ENCODE assay signal across 21 cellular contexts in genomic region chr10:118741994-118742393, GRCh38. TPM values are rescaled to one million over a fixed set of nuclear protein-coding genes. Genes with fewer than 3 reads are reported as not detected.
A peak's percentile ranks its signal among the peaks of the same experiment; 100 is the strongest.
DNase-seq lines count a peak whose midpoint lies in the region; ATAC-seq and TF ChIP-seq lines count a peak whose summit lies in the region.
"Had no signal": no experiment of that assay in that cellular context is flagged by ENCODE, and none has a peak within 500 bp of the region (broad histone marks: within the 10 kb centered on the region; RNA-seq: fewer than 3 reads in every experiment).

No MANE protein-coding gene starts in this region.

- TF ChIP-seq CTCF in HCT116 (IDR thresholded peaks at IDR 0.05 in 2 of 3, conservative IDR thresholded peaks at IDR 0.05 in 1 of 3; ENCODE audit: borderline replicate concordance in 1 of 3, insufficient read depth in 1 of 3, low read depth in 2 of 3, low read length in 2 of 3) (no peak), foreskin keratinocyte (conservative IDR thresholded peaks at IDR 0.05) (no peak)

- H3K9me3 ChIP-seq in HCT116 (ENCODE audit: control insufficient read depth in 1 of 2, insufficient read depth in 1 of 2, low read depth in 1 of 2, low read length in 2 of 2) (no peaks in the 10 kb centered on the region), SJSA1 (replicated peaks) (no peaks in the 10 kb centered on the region), skeletal muscle satellite cell (replicated peaks; ENCODE audit: low read length) (no peaks in the 10 kb centered on the region)
- H3K9me3 ChIP-seq: lower lobe of right lung, thoracic aorta had no signal

- H3K36me3 ChIP-seq in HCT116 (ENCODE audit: control insufficient read depth in 1 of 2, insufficient read depth in 2 of 2, low read length in 2 of 2) (no peaks in the 10 kb centered on the region), SJSA1 (no peaks in the 10 kb centered on the region; the same call in 1 of the 2 replicates), skeletal muscle satellite cell (ENCODE audit: insufficient read depth, low read length) (no peaks in the 10 kb centered on the region)
- H3K36me3 ChIP-seq: heart left ventricle, lower lobe of right lung, thoracic aorta had no signal

- peaks cover 95% of the 10 kb centered on the region for H3K79me2 ChIP-seq in HCT116 (ENCODE audit: insufficient read depth, low read length)

- CTCF ChIA-PET in HCT116 (lab: Charles Lee): interaction anchor here (0.8 to 1.2 kb wide), 2 partner anchors 8 to 21 kb away, joined by 3 to 6 read pairs; no protein-coding TSS in a partner anchor

- ATAC-seq in HCT116 (no peak), foreskin keratinocyte (peak; percentile 65), HG02973 (IDR thresholded peaks at IDR 0.05; ENCODE audit: unreplicated experiment) (no peak), sciatic nerve (no peak)
- ATAC-seq in activated T-helper 17 cell treated with anti-CD3 and anti-CD28 coated beads, Interleukin-2, amount 50 U/mL, for 72 hours (replicated peaks): no peak
- ATAC-seq: activated CD8-positive, alpha-beta T cell treated with anti-CD3 and anti-CD28 coated beads for 36 hours; right cardiac atrium had no signal

- H3K27me3 ChIP-seq in HCT116 (ENCODE audit: insufficient read depth, low read length): no peaks in the 10 kb centered on the region
- H3K27me3 ChIP-seq in SJSA1 (replicated peaks): no peaks in the 10 kb centered on the region
- H3K27me3 ChIP-seq in foreskin keratinocyte: no peaks in the 10 kb centered on the region
- H3K27me3 ChIP-seq in skeletal muscle satellite cell (ENCODE audit: control insufficient read depth, insufficient read depth, low read length): no peaks in the 10 kb centered on the region
- H3K27me3 ChIP-seq: heart left ventricle had no signal

- TF ChIP-seq RAD21 in HCT116 (IDR thresholded peaks at IDR 0.05; ENCODE audit: low read depth): no peak

- no peaks in the 10 kb centered on the region for H3K9me3 Mint-ChIP-seq in activated T-helper 17 cell treated with anti-CD3 and anti-CD28 coated beads, Interleukin-2, amount 50 U/mL, for 72 hours
- H3K9me3 Mint-ChIP-seq: activated CD8-positive, alpha-beta T cell treated with anti-CD3 and anti-CD28 coated beads for 36 hours; activated naive CD4-positive, alpha-beta T cell treated with anti-CD3 and anti-CD28 coated beads, Interleukin-2, amount 10 ng/mL, durations not matched to agents 7 days and 5 days; endodermal cell had no signal

- DNase-seq in HCT116 (ENCODE audit: low read depth, low spot score) (no peak), SJSA1 (ENCODE audit: low read depth in 1 of 2, low spot score in 2 of 2) (no peak), foreskin keratinocyte (peak in 1 of 2 donors; percentile 59), sciatic nerve (ENCODE audit: low spot score) (no peak)
- no peak for DNase-seq in stimulated activated naive CD4-positive, alpha-beta T cell treated with Interleukin-2 at 50 U/mL for 16 hours (lab: John Stamatoyannopoulos, UW)
- DNase-seq: activated CD8-positive, alpha-beta T cell treated with anti-CD3 and anti-CD28 coated beads for 36 hours; activated naive CD4-positive, alpha-beta T cell treated with anti-CD3 and anti-CD28 coated beads, Interleukin-2, amount 10 ng/mL, durations not matched to agents 7 days and 5 days; anterior cingulate cortex; DMS153; endodermal cell; heart left ventricle; lower lobe of right lung; NCI-H1930; NCI-H446; NK-92 treated with Interleukin-12 subunit alpha and Interleukin-12 subunit beta, amount 100 ng/mL, for 24 hours; right cardiac atrium had no signal

- no peak overlapping the region for H3K27ac Mint-ChIP-seq in activated T-helper 17 cell treated with anti-CD3 and anti-CD28 coated beads, Interleukin-2, amount 50 U/mL, for 72 hours
- H3K27ac Mint-ChIP-seq: activated CD8-positive, alpha-beta T cell treated with anti-CD3 and anti-CD28 coated beads for 36 hours; activated naive CD4-positive, alpha-beta T cell treated with anti-CD3 and anti-CD28 coated beads, Interleukin-2, amount 10 ng/mL, durations not matched to agents 7 days and 5 days; endodermal cell had no signal

- no peak overlapping the region for H3K27ac ChIP-seq in HCT116 (ENCODE audit: low read depth, low read length)
- H3K27ac ChIP-seq in SJSA1: peak overlapping the region; percentile 51; the same call in 1 of the 2 replicates
- H3K27ac ChIP-seq in foreskin keratinocyte: peak overlapping the region; percentile 49
- H3K27ac ChIP-seq: heart left ventricle, lower lobe of right lung had no signal

- POLR2A ChIA-PET in HCT116 (lab: Charles Lee): no interaction called here

- no peak for TF ChIP-seq POLR2A in HCT116 (IDR thresholded peaks at IDR 0.05; ENCODE audit: borderline replicate concordance, extremely low read depth, insufficient read depth, insufficient read length)

- peaks cover 15% of the 10 kb centered on the region; the same call in 1 of the 2 replicates for H4K20me1 ChIP-seq in HCT116 (ENCODE audit: insufficient read depth)

- intact Hi-C loops in HCT116 (cut with micrococcal nuclease) (no loop called here), sciatic nerve (cut with DNase I) (no loop called here)

- H3K4me3 ChIP-seq in HCT116 (replicated peaks in 1 of 2; ENCODE audit: low read depth in 1 of 2, low read length in 2 of 2) (no peak overlapping the region), SJSA1 (no peak overlapping the region), skeletal muscle satellite cell (ENCODE audit: low read length) (no peak overlapping the region)
- H3K4me3 ChIP-seq: heart left ventricle, lower lobe of right lung, thoracic aorta had no signal

- peaks cover 6 to 28% of the 10 kb centered on the region in 2 experiments for H3K4me1 ChIP-seq in HCT116 (ENCODE audit: control insufficient read depth in 1 of 2, insufficient read depth in 2 of 2, low read length in 2 of 2)
- H3K4me1 ChIP-seq in SJSA1 (replicated peaks): peaks cover 33% of the 10 kb centered on the region
- H3K4me1 ChIP-seq in foreskin keratinocyte: peaks cover 56% of the 10 kb centered on the region
- peaks cover 50% of the 10 kb centered on the region for H3K4me1 ChIP-seq in skeletal muscle satellite cell (ENCODE audit: control insufficient read depth, insufficient read depth, low read length)

- H3K4me2 ChIP-seq in HCT116 (ENCODE audit: low read length): peak overlapping the region; percentile 6; the same call in 1 of the 2 replicates
- H3K4me2 ChIP-seq in skeletal muscle satellite cell (ENCODE audit: low read length): peak overlapping the region; percentile 2

- no peaks in the 10 kb centered on the region for H3K9me2 ChIP-seq in HCT116 (ENCODE audit: insufficient read depth)

- no peaks in the 10 kb centered on the region for H3K27me3 Mint-ChIP-seq in activated T-helper 17 cell treated with anti-CD3 and anti-CD28 coated beads, Interleukin-2, amount 50 U/mL, for 72 hours
- H3K27me3 Mint-ChIP-seq: activated CD8-positive, alpha-beta T cell treated with anti-CD3 and anti-CD28 coated beads for 36 hours; activated naive CD4-positive, alpha-beta T cell treated with anti-CD3 and anti-CD28 coated beads, Interleukin-2, amount 10 ng/mL, durations not matched to agents 7 days and 5 days had no signal

- H2AFZ ChIP-seq in HCT116 (ENCODE audit: low read depth, low read length, poor library complexity, severe bottlenecking): no peak overlapping the region

- peaks cover 19% of the 10 kb centered on the region for H3K4me1 Mint-ChIP-seq in activated T-helper 17 cell treated with anti-CD3 and anti-CD28 coated beads, Interleukin-2, amount 50 U/mL, for 72 hours

- RAD21 ChIA-PET in HCT116 (lab: Charles Lee; ENCODE audit: low non-redundant PET in 1 of 2, low total read pairs in 2 of 2, uncharacterized antibody in 2 of 2, unreplicated experiment in 2 of 2): no interaction called here

- H3K36me3 Mint-ChIP-seq in activated T-helper 17 cell treated with anti-CD3 and anti-CD28 coated beads, Interleukin-2, amount 50 U/mL, for 72 hours (ENCODE audit: low read depth): no peaks in the 10 kb centered on the region

- no peak overlapping the region for H3K4me3 Mint-ChIP-seq in activated T-helper 17 cell treated with anti-CD3 and anti-CD28 coated beads, Interleukin-2, amount 50 U/mL, for 72 hours
- H3K4me3 Mint-ChIP-seq: activated CD8-positive, alpha-beta T cell treated with anti-CD3 and anti-CD28 coated beads for 36 hours; activated naive CD4-positive, alpha-beta T cell treated with anti-CD3 and anti-CD28 coated beads, Interleukin-2, amount 10 ng/mL, durations not matched to agents 7 days and 5 days; CD14-positive monocyte; endodermal cell had no signal

- no TSS peak for BruUV-seq in HCT116 (replicated peaks; lab: Mats Ljungman, UMichigan)

- no peak overlapping the region for H3K9ac ChIP-seq in HCT116 (ENCODE audit: low read length)
- peak overlapping the region; percentile 9 for H3K9ac ChIP-seq in skeletal muscle satellite cell (ENCODE audit: low read depth, low read length)

TF ChIP-seq in HCT116, 20 proteins besides CTCF, POLR2A, EP300 and RAD21 (continues in another document):
- no peak for TF ChIP-seq CBX3 (IDR thresholded peaks at IDR 0.05; ENCODE audit: low read depth)
- no peak for TF ChIP-seq EZH2 (IDR thresholded peaks at IDR 0.05)
- TF ChIP-seq SIN3A (IDR thresholded peaks at IDR 0.05; ENCODE audit: low read depth): no peak
- no peak for TF ChIP-seq ELF1 (IDR thresholded peaks at IDR 0.05; ENCODE audit: borderline replicate concordance, low read depth)
- no peak for TF ChIP-seq ZBTB33 (IDR thresholded peaks at IDR 0.05; ENCODE audit: extremely low read depth, insufficient replicate concordance, low read length)
- TF ChIP-seq EGR1 (IDR thresholded peaks at IDR 0.05; ENCODE audit: low read depth): no peak
- TF ChIP-seq YY1 (IDR thresholded peaks at IDR 0.05; ENCODE audit: extremely low read depth, insufficient replicate concordance, low read depth, low read length): no peak

RNA-seq across cellular contexts. Expression of gene CACUL1, which starts 12.8 kb away (rescaled TPM):
- total RNA-seq in HCT116 (2021; ENCODE audit: unreplicated experiment) (67.5 TPM), foreskin keratinocyte (33.2 and 36.4 TPM in 2 replicates), sciatic nerve (48.3 TPM)
- polyA plus RNA-seq in HCT116 (2012): 15.7 and 16.0 TPM in 2 replicates
- 19.9 and 26.6 TPM in 2 replicates for total RNA-seq in SJSA1 (2014; rRNA removed; shearing (Covaris generic))
- polyA plus RNA-seq in foreskin keratinocyte: 6.9 and 7.2 TPM in 2 replicates
- total RNA-seq in skeletal muscle satellite cell (2012; rRNA removed): 21.8 and 27.9 TPM in 2 replicates
- total RNA-seq in activated T-helper 17 cell treated with anti-CD3 and anti-CD28 coated beads, Interleukin-2, amount 50 U/mL, for 72 hours: 10 to 100 TPM; 25.6 to 29.2 TPM
